ENCODE assay signal across 28 cellular contexts in the genomic region with DNA sequence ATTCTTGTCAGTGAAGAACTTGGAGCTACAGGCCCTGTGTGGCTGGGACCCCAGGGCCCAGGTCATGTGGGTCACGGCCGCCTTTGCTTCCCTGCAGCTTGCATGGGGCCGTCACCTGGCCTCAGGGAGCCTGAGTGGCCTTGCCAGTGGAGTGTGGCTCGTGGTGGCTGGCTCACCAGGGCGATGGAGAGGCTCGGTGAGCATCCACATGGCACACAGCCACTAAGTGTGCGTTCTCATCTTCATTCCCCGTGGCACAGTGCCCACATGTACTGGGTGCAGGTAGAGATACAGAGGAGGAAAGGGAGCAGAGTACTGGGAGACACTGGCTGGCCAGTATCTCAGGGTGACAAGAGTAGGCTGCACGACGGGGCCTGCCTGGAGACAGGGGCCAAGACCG. TPM values are rescaled to one million over a fixed set of nuclear protein-coding genes. Genes with fewer than 3 reads are reported as not detected.
A peak's percentile ranks its signal among the peaks of the same experiment; 100 is the strongest.
DNase-seq lines count a peak whose midpoint lies in the region; TF ChIP-seq lines count a peak whose summit lies in the region.
"Had no signal": no experiment of that assay in that cellular context is flagged by ENCODE, and none has a peak within 500 bp of the region (broad histone marks: within the 10 kb centered on the region; RNA-seq: fewer than 3 reads in every experiment).

No MANE protein-coding gene starts in this region.

- no peak overlapping the region for H2AFZ ChIP-seq in hepatocyte

- no peak overlapping the region for H3K27ac Mint-ChIP-seq in MCF 10A (ENCODE audit: low read depth, unreplicated experiment)
- H3K27ac Mint-ChIP-seq: activated CD8-positive, alpha-beta T cell treated with anti-CD3 and anti-CD28 coated beads, Interleukin-2, amount 10 ng/mL, durations not matched to agents 7 days and 5 days had no signal

- H3K4me3 ChIP-seq in breast epithelium (no peak overlapping the region), hepatocyte (no peak overlapping the region), ovary (no peak overlapping the region), vagina (no peak overlapping the region)
- H3K4me3 ChIP-seq: gastroesophageal sphincter, left ventricle myocardium inferior, MG63, pancreas had no signal

- H3K36me3 Mint-ChIP-seq in MCF 10A (ENCODE audit: insufficient read depth, unreplicated experiment) = peaks cover 27% of the 10 kb centered on the region

- H3K9me2 ChIP-seq in hepatocyte (replicated peaks; ENCODE audit: insufficient read depth) = no peaks in the 10 kb centered on the region

- peaks cover 8% of the 10 kb centered on the region for H3K4me1 Mint-ChIP-seq in MCF 10A (ENCODE audit: insufficient read depth, unreplicated experiment)

- H3K27ac ChIP-seq in breast epithelium = peak overlapping the region; percentile 10 to 27
- H3K27ac ChIP-seq in hepatocyte = peak overlapping the region; percentile 98
- H3K27ac ChIP-seq in ovary = peak overlapping the region; percentile 28 to 76
- peak overlapping the region; percentile 93 for H3K27ac ChIP-seq in vagina
- H3K27ac ChIP-seq: left ventricle myocardium inferior, pancreas had no signal

- DNase-seq in breast epithelium (ENCODE audit: low spot score in 2 of 2) = no peak
- DNase-seq in MCF 10A (ENCODE audit: unreplicated experiment) = no peak
- DNase-seq in hepatocyte (ENCODE audit: low spot score) = no peak
- peak in 1 of 5 donors; percentile 54 for DNase-seq in ovary
- DNase-seq in vagina (ENCODE audit: extremely low spot score in 2 of 2) = no peak
- DNase-seq in T-helper 9 cell = no peak
- no peak for DNase-seq in GF-D8 (lab: John Stamatoyannopoulos, UW)
- no peak for DNase-seq in NCI-H748 (lab: John Stamatoyannopoulos, UW; ENCODE audit: unreplicated experiment)
- DNase-seq: activated CD8-positive, alpha-beta T cell treated with anti-CD3 and anti-CD28 coated beads, Interleukin-2, amount 10 ng/mL, durations not matched to agents 7 days and 5 days; CD4-positive, alpha-beta memory T cell; DMS153; KBM-7; left ventricle myocardium inferior; MG63; naive thymus-derived CD4-positive, alpha-beta T cell; NCI-H2107; pancreas; RPMI8226; stimulated activated CD4-positive, alpha-beta T cell treated with anti-CD3 and anti-CD28 coated beads, Interleukin-4, amount 100 ng/mL, for 1 hour; T-helper 1 cell had no signal

- H3K4me3 Mint-ChIP-seq in MCF 10A (ENCODE audit: unreplicated experiment) = no peak overlapping the region
- H3K4me3 Mint-ChIP-seq: activated CD8-positive, alpha-beta T cell treated with anti-CD3 and anti-CD28 coated beads, Interleukin-2, amount 10 ng/mL, durations not matched to agents 7 days and 5 days; CD4-positive, alpha-beta memory T cell; naive thymus-derived CD4-positive, alpha-beta T cell had no signal

- H3K9me3 ChIP-seq in breast epithelium (no peaks in the 10 kb centered on the region), hepatocyte (ENCODE audit: low read depth) (no peaks in the 10 kb centered on the region), ovary (no peaks in the 10 kb centered on the region), vagina (no peaks in the 10 kb centered on the region)
- H3K9me3 ChIP-seq: gastroesophageal sphincter, left ventricle myocardium inferior, MG63, pancreas had no signal

- no peaks in the 10 kb centered on the region for H4K20me1 ChIP-seq in hepatocyte (ENCODE audit: insufficient read depth, poor library complexity, severe bottlenecking)

- H3K4me2 ChIP-seq in hepatocyte = no peak overlapping the region

- intact Hi-C loops in breast epithelium (cut with DNase I; ENCODE audit: low total_unique reads) = loop anchor here (1.0 kb wide), 1 partner anchor 23 kb away; no protein-coding TSS in a partner anchor
- intact Hi-C loops in MCF 10A (cut with micrococcal nuclease) = no loop called here
- intact Hi-C loops in ovary (cut with DNase I) = no loop called here
- intact Hi-C loops in vagina (cut with DNase I) = no loop called here

- peaks cover 8 to 48% of the 10 kb centered on the region in 2 donors for H3K4me1 ChIP-seq in breast epithelium
- H3K4me1 ChIP-seq in hepatocyte (ENCODE audit: insufficient read depth) = peaks cover 61% of the 10 kb centered on the region
- H3K4me1 ChIP-seq in ovary (ENCODE audit: insufficient read depth) = peaks cover 51% of the 10 kb centered on the region
- H3K4me1 ChIP-seq in vagina = peaks cover 61% of the 10 kb centered on the region

- TF ChIP-seq CTCF in breast epithelium (IDR thresholded peaks at IDR 0.05) = no peak
- no peak for TF ChIP-seq CTCF in MCF 10A (IDR thresholded peaks at IDR 0.05; ENCODE audit: unreplicated experiment)
- no peak for TF ChIP-seq CTCF in hepatocyte (IDR thresholded peaks at IDR 0.05; ENCODE audit: poor library complexity)
- no peak for TF ChIP-seq CTCF in ovary (IDR thresholded peaks at IDR 0.05)
- no peak for TF ChIP-seq CTCF in vagina (IDR thresholded peaks at IDR 0.05)

- H3K79me2 ChIP-seq in hepatocyte = peaks cover 42% of the 10 kb centered on the region

- WGBS in hepatocyte (ENCODE audit: low lambda C conversion rate, missing lambda C conversion rate) = 87% methylated on average over 11 of the region's 11 CpGs
- 73 to 89% (median 77%) methylated on average over 11 of the region's 11 CpGs for WGBS in ovary, 3 donors

- no TSS peak for BruUV-seq in MCF 10A (replicated peaks; lab: Mats Ljungman, UMichigan)

- POLR2A ChIA-PET in MCF 10A (lab: Yijun Ruan, JAX) = no interaction called here

- no peak for TF ChIP-seq EP300 in ovary (IDR thresholded peaks at IDR 0.05)

- no peaks in the 10 kb centered on the region for H3K27me3 ChIP-seq in breast epithelium
- no peaks in the 10 kb centered on the region for H3K27me3 ChIP-seq in hepatocyte
- H3K27me3 ChIP-seq in ovary = no peaks in the 10 kb centered on the region
- H3K27me3 ChIP-seq in vagina = no peaks in the 10 kb centered on the region
- H3K27me3 ChIP-seq: gastroesophageal sphincter, MG63, pancreas had no signal

- H3K27me3 Mint-ChIP-seq in MCF 10A (ENCODE audit: insufficient read depth, unreplicated experiment) = no peaks in the 10 kb centered on the region
- H3K27me3 Mint-ChIP-seq: CD4-positive, alpha-beta memory T cell; naive thymus-derived CD4-positive, alpha-beta T cell had no signal

- no peaks in the 10 kb centered on the region for H3K36me3 ChIP-seq in breast epithelium
- no peaks in the 10 kb centered on the region for H3K36me3 ChIP-seq in hepatocyte (replicated peaks; ENCODE audit: insufficient read depth, low read depth)
- H3K36me3 ChIP-seq in ovary = no peaks in the 10 kb centered on the region
- H3K36me3 ChIP-seq in vagina = no peaks in the 10 kb centered on the region
- H3K36me3 ChIP-seq: pancreas had no signal

- CTCF ChIA-PET in MCF 10A (lab: Yijun Ruan, JAX) = interaction anchor here (1.0 kb wide), 1 partner anchor 12 kb away, joined by 3 read pairs; no protein-coding TSS in a partner anchor

- TF ChIP-seq POLR2A in breast epithelium (IDR thresholded peaks at IDR 0.05) (no peak), ovary (IDR thresholded peaks at IDR 0.05) (no peak), vagina (IDR thresholded peaks at IDR 0.05) (no peak)

- H3K9me3 Mint-ChIP-seq in MCF 10A (ENCODE audit: unreplicated experiment) = no peaks in the 10 kb centered on the region
- H3K9me3 Mint-ChIP-seq: CD4-positive, alpha-beta memory T cell; naive thymus-derived CD4-positive, alpha-beta T cell had no signal

RNA-seq across cellular contexts. Expression of a gene that starts 21.5 kb away (rescaled TPM):
- total RNA-seq in breast epithelium (10 to 100 TPM; 31.8 to 42.0 (median 34.7) TPM), MCF 10A (2022) (46.0 and 56.5 TPM in 2 replicates), hepatocyte (35.4 and 43.8 TPM in 2 replicates), ovary (10 to 100 TPM; 27.1 to 66.0 (median 52.1) TPM), vagina (54.3 TPM)
- polyA plus RNA-seq in hepatocyte (84.1 and 93.9 TPM in 2 replicates), ovary (10 to 100 TPM; 73.7 to 89.2 TPM)

RNA-seq across cellular contexts. Expression of a gene that starts 35.0 kb away (rescaled TPM):
- total RNA-seq in breast epithelium (10 to 100 TPM; 12.8 to 25.6 (median 20.6) TPM), MCF 10A (2022) (28.1 and 29.5 TPM in 2 replicates), hepatocyte (45.5 and 69.8 TPM in 2 replicates), ovary (10 to 100 TPM; 23.1 to 72.7 (median 45.5) TPM), vagina (48.6 TPM)
- polyA plus RNA-seq in hepatocyte (55.1 and 56.4 TPM in 2 replicates), ovary (10 to 100 TPM; 17.0 to 27.0 TPM)

RNA-seq across cellular contexts. Expression of a gene that starts 49.3 kb away (rescaled TPM):
- total RNA-seq in breast epithelium (not detected), MCF 10A (2022) (not detected in 2 replicates), hepatocyte (not detected in 2 replicates), ovary (not detected), vagina (not detected)
- polyA plus RNA-seq in hepatocyte (not detected in 2 replicates), ovary (not detected)
- total RNA-seq: activated CD8-positive, alpha-beta T cell treated with anti-CD3 and anti-CD28 coated beads, Interleukin-2, amount 10 ng/mL, durations not matched to agents 7 days and 5 days; CD4-positive, alpha-beta memory T cell; cerebellum; endothelial cell of umbilical vein; fibroblast of lung; gastroesophageal sphincter; H4; HT1080; mesenteric fat pad; naive thymus-derived CD4-positive, alpha-beta T cell; pancreas; SK-MEL-5 had no signal
- polyA plus RNA-seq: CD4-positive, alpha-beta memory T cell; endothelial cell of umbilical vein; fibroblast of lung; naive thymus-derived CD4-positive, alpha-beta T cell had no signal

Comparison
In these comparisons a context has a peak if more than half of its experiments do, and no peak if none do; other contexts are left out.
1. H3K27ac ChIP-seq: peak in every context shown above with its lines; median percentile 98 in hepatocyte; 93 in vagina; 52 in ovary; 18 in breast epithelium.